In genomic region chr12:94250130-94250529, GRCh38 we compare ENCODE assay signal across 23 cellular contexts.
"Had no signal": no experiment of that assay in that cellular context is flagged by ENCODE, and none has a peak within 500 bp of the region (broad histone marks: within the 10 kb centered on the region; RNA-seq: fewer than 3 reads in every experiment).

No MANE protein-coding gene starts in this region.

- H3K36me3 ChIP-seq: MG63, SJSA1 had no signal

- H3K27ac ChIP-seq: HL-60, SJSA1, SK-N-MC had no signal

- H3K4me1 ChIP-seq: SJSA1 had no signal

- H3K4me3 ChIP-seq: MG63, SJSA1, SK-N-MC had no signal

- DNase-seq: Karpas-422, KG1, MG63, NCI-H1092, NCI-H1105 treated with DMSO at 0.1 percent for 48 hours, NCI-H1417 treated with DMSO at 0.1 percent for 48 hours, NCI-H146, NCI-H1694 treated with DMSO at 0.1 percent for 48 hours, NCI-H2029, NCI-H2081 treated with DMSO at 0.1 percent for 48 hours, NCI-H2171, NCI-H226, NCI-H446, NCI-H510A, NCI-H524 treated with DMSO at 0.1 percent for 48 hours, NCI-H69, NCI-H774, Right ventricle myocardium superior, RPMI8226, SIG-M5 had no signal

- H3K9me3 ChIP-seq: MG63, SJSA1 had no signal

- H3K27me3 ChIP-seq: MG63, SJSA1 had no signal
